Comparison of ENCODE assay signal across 8 cellular contexts in genomic region chr5:150734579-150735384, GRCh38. TPM values are rescaled to one million over a fixed set of nuclear protein-coding genes. Genes with fewer than 3 reads are reported as not detected.
DNase-seq lines count a peak whose midpoint lies in the region; ATAC-seq and TF ChIP-seq lines count a peak whose summit lies in the region.

No MANE protein-coding gene starts in this region.

- H3K79me2 ChIP-seq in OCI-LY7 (ENCODE audit: insufficient read depth, low read depth, low read length), result no peaks in the 10 kb centered on the region

- H2AFZ ChIP-seq in OCI-LY7 (ENCODE audit: low read length), result no peak overlapping the region

- H3K4me3 ChIP-seq in OCI-LY7 (ENCODE audit: low read depth, low read length, poor library complexity, severe bottlenecking), result no peak overlapping the region
- H3K4me3 ChIP-seq in left ventricle myocardium inferior, result no peak overlapping the region
- H3K4me3 ChIP-seq in upper lobe of left lung, result peak overlapping the region in 1 of 4 donors; percentile 0

- H3K9me2 ChIP-seq in OCI-LY7 (ENCODE audit: insufficient read depth, low read length), result no peaks in the 10 kb centered on the region

- DNase-seq in GM10248 (ENCODE audit: extremely low spot score) (peak; percentile 44), OCI-LY7 (ENCODE audit: low spot score) (peak; percentile 14), left ventricle myocardium inferior (peak; percentile 57), upper lobe of left lung (peak in 1 of 2 donors; percentile 77)
- no peak for DNase-seq in activated effector memory CD4-positive, alpha-beta T cell treated with Interleukin-2 at 50 U/mL for 16 hours
- DNase-seq in central memory CD4-positive, alpha-beta T cell, result no peak

- CTCF ChIA-PET in GM10248 (lab: Yijun Ruan, JAX), result interaction anchor here (0.8 to 2.2 kb wide), 14 partner anchors 13 to 285 kb away, joined by 3 to 10 read pairs (median 4); partner anchors contain the start of genes DCTN4, IRGM, RBM22 and SMIM3
- CTCF ChIA-PET in OCI-LY7 (lab: Charles Lee; ENCODE audit: unreplicated experiment), result no interaction called here

- ATAC-seq in GM21737 (IDR thresholded peaks at IDR 0.05; ENCODE audit: unreplicated experiment), result peak; percentile 77
- ATAC-seq in upper lobe of left lung (ENCODE audit: low FRiP score in 2 of 2), result peak; percentile 82 to 90
- no peak for ATAC-seq in HG03571 (IDR thresholded peaks at IDR 0.05; ENCODE audit: unreplicated experiment)

- TF ChIP-seq CTCF in GM10248 (IDR thresholded peaks at IDR 0.05; ENCODE audit: control extremely low read depth, extremely low read depth, low read depth, missing control alignments), result peak; percentile 13
- TF ChIP-seq CTCF in OCI-LY7 (conservative IDR thresholded peaks at IDR 0.05; ENCODE audit: low read length), result peak; percentile 62
- TF ChIP-seq CTCF in left ventricle myocardium inferior (IDR thresholded peaks at IDR 0.05; ENCODE audit: borderline replicate concordance), result no peak
- TF ChIP-seq CTCF in upper lobe of left lung (IDR thresholded peaks at IDR 0.05), result no peak

- no TSS peak for BruUV-seq in OCI-LY7 (replicated peaks; lab: Mats Ljungman, UMichigan)

- H3K9me3 ChIP-seq in OCI-LY7 (ENCODE audit: low read length) (no peaks in the 10 kb centered on the region), left ventricle myocardium inferior (replicated peaks) (peaks cover 17% of the 10 kb centered on the region), upper lobe of left lung (no peaks in the 10 kb centered on the region)

- POLR2A ChIA-PET in GM10248 (lab: Yijun Ruan, JAX), result interaction anchor here (1.1 to 2.1 kb wide), 2 partner anchors 34 to 52 kb away, joined by 3 to 4 read pairs; partner anchors contain the start of gene RBM22
- POLR2A ChIA-PET in OCI-LY7 (lab: Charles Lee), result interaction anchor here (0.6 to 1.4 kb wide), 3 partner anchors 15 to 19 kb away, joined by 3 to 4 read pairs (median 3); no protein-coding TSS in a partner anchor

- H3K4me1 ChIP-seq in OCI-LY7 (ENCODE audit: insufficient read depth, low read length, poor library complexity, severe bottlenecking) (peaks cover 6% of the 10 kb centered on the region), left ventricle myocardium inferior (peaks cover 28% of the 10 kb centered on the region), upper lobe of left lung (peaks cover 0 to 21% (median 9%) of the 10 kb centered on the region in 4 donors)

- H3K27ac ChIP-seq in OCI-LY7 (ENCODE audit: low read depth, low read length, poor library complexity, severe bottlenecking) (no peak overlapping the region), left ventricle myocardium inferior (replicated peaks) (peak overlapping the region; percentile 47), upper lobe of left lung (peak overlapping the region; percentile 56 to 84 (median 74))

- H4K20me1 ChIP-seq in OCI-LY7 (ENCODE audit: insufficient read depth, low read length), result no peaks in the 10 kb centered on the region

- H3K4me2 ChIP-seq in OCI-LY7 (ENCODE audit: low read length), result no peak overlapping the region; the same call in 1 of the 2 replicates

- H3K27me3 ChIP-seq in left ventricle myocardium inferior (ENCODE audit: low read depth), result no peaks in the 10 kb centered on the region
- H3K27me3 ChIP-seq in upper lobe of left lung, result no peaks in the 10 kb centered on the region

- WGBS in upper lobe of left lung, 2 donors, result 81 to 82% methylated on average over 7 of the region's 7 CpGs

- intact Hi-C loops in OCI-LY7 (cut with micrococcal nuclease; ENCODE audit: unreplicated experiment) (no loop called here), left ventricle myocardium inferior (cut with micrococcal nuclease) (no loop called here)

- no peak for TF ChIP-seq EP300 in upper lobe of left lung (IDR thresholded peaks at IDR 0.05)

- H3K36me3 ChIP-seq in OCI-LY7 (ENCODE audit: insufficient read depth, low read length) (peaks cover 35% of the 10 kb centered on the region), left ventricle myocardium inferior (peaks cover 62% of the 10 kb centered on the region), upper lobe of left lung (peaks cover 28 to 54% (median 34%) of the 10 kb centered on the region in 4 donors)

- TF ChIP-seq POLR2A in upper lobe of left lung (IDR thresholded peaks at IDR 0.05), result peak in 1 of 4 donors; percentile 27

RNA-seq across cellular contexts. Expression of gene DCTN4, which starts 24.0 kb away (rescaled TPM):
- total RNA-seq in OCI-LY7 (2014; rRNA removed; shearing (Covaris generic)), result 12.6 and 18.9 TPM in 2 replicates
- total RNA-seq in OCI-LY7 (2022) (22.4 and 28.3 TPM in 2 replicates), left ventricle myocardium inferior (43.1 TPM), upper lobe of left lung (100 to 1,000 TPM in 1 of 6 donors, 10 to 100 TPM in 5; 37.8 to 111 (median 71.4) TPM)

RNA-seq across cellular contexts. Expression of gene RBM22, which starts 33.9 kb away (rescaled TPM):
- 46.7 and 47.9 TPM in 2 replicates for total RNA-seq in OCI-LY7 (2014; rRNA removed; shearing (Covaris generic))
- total RNA-seq in OCI-LY7 (2022) (45.6 and 46.8 TPM in 2 replicates), left ventricle myocardium inferior (25.2 TPM), upper lobe of left lung (10 to 100 TPM; 22.6 to 46.7 (median 37.6) TPM)

RNA-seq across cellular contexts. Expression of gene SMIM3, which starts 43.8 kb away (rescaled TPM):
- not detected in 2 replicates for total RNA-seq in OCI-LY7 (2014; rRNA removed; shearing (Covaris generic))
- total RNA-seq in OCI-LY7 (2022), result not detected in 2 replicates
- total RNA-seq in left ventricle myocardium inferior, result 15.7 TPM
- 10 to 100 TPM; 20.4 to 40.0 (median 21.6) TPM for total RNA-seq in upper lobe of left lung

Comparison
In these comparisons a context has a peak if more than half of its experiments do, and no peak if none do; other contexts are left out.
1. DNase-seq: peak in GM10248 (single experiment), OCI-LY7 (single experiment) and left ventricle myocardium inferior (single experiment); none in activated effector memory CD4-positive, alpha-beta T cell treated with Interleukin-2 at 50 U/mL for 16 hours (single experiment) and central memory CD4-positive, alpha-beta T cell (single experiment).
2. CTCF ChIP-seq: peak in GM10248 (single experiment) and OCI-LY7 (single experiment); none in left ventricle myocardium inferior (single experiment) and upper lobe of left lung (0 of 6).
3. RNA of gene SMIM3, which starts 43.8 kb away (total RNA-seq): 20.4 to 40.0 TPM in upper lobe of left lung and 15.7 TPM in left ventricle myocardium inferior (single experiment); not detected in OCI-LY7; every median in the first group is over 10 times any median in the second.